38 cellular contexts compared by ENCODE assay signal in the genomic region with DNA sequence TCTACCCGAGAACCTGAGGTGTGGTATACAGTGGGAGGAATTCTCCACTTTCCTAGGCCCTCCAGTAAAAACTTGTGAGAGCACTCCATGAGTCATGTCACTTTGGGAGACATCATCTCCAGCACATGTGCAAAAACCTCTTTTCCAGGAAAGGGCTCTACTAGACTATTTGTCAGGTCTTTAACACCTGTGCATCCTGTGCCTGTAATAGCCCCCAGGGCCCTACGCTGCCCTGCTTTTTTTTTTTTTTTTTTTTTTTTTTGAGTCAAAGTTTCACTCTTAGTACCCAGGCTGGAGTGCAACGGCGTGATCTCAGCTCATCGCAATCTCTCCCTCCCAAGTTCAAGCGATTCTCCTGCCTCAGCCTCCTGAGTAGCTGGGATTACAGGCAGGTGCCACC. TPM values are rescaled to one million over a fixed set of nuclear protein-coding genes. Genes with fewer than 3 reads are reported as not detected.
"Had no signal": no experiment of that assay in that cellular context is flagged by ENCODE, and none has a peak within 500 bp of the region (broad histone marks: within the 10 kb centered on the region; RNA-seq: fewer than 3 reads in every experiment).

No MANE protein-coding gene starts in this region.

- H3K27ac ChIP-seq: adrenal gland, ascending aorta, body of pancreas, brain microvascular endothelial cell, breast epithelium, cardiac muscle cell had no signal

- ATAC-seq: activated naive CD4-positive, alpha-beta T cell treated with anti-CD3 and anti-CD28 coated beads, Interleukin-2, amount 50 U/mL, for 72 hours; activated naive CD8-positive, alpha-beta T cell treated with anti-CD3 and anti-CD28 coated beads, Interleukin-2, amount 50 U/mL, for 24 hours; activated T-cell treated with anti-CD3 and anti-CD28 coated beads, Interleukin-2, amount 50 U/mL, for 4 hours; activated T-cell treated with anti-CD3 and anti-CD28 coated beads, Interleukin-2, amount 50 U/mL, for 72 hours; activated T-helper 17 cell treated with anti-CD3 and anti-CD28 coated beads, Interleukin-2, amount 50 U/mL, for 72 hours; body of pancreas had no signal

- FAIRE-seq: astrocyte, bronchial epithelial cell, colon had no signal

- H3K36me3 ChIP-seq: adrenal gland, ascending aorta, brain microvascular endothelial cell, breast epithelium, cardiac muscle cell had no signal

- H3K9me3 ChIP-seq: adrenal gland, ascending aorta, breast epithelium had no signal

- DNase-seq: activated effector memory CD4-positive, alpha-beta T cell treated with Interleukin-2 at 50 U/mL for 16 hours; activated gamma-delta T cell; activated gamma-delta T cell treated with Interleukin-2 at 50 U/mL for 16 hours; activated naive CD4-positive, alpha-beta T cell; activated naive CD4-positive, alpha-beta T cell treated with anti-CD3 and anti-CD28 coated beads for 36 hours; activated naive CD4-positive, alpha-beta T cell treated with anti-CD3 and anti-CD28 coated beads, Interleukin-2, amount 10 ng/mL, durations not matched to agents 7 days and 5 days; activated naive CD4-positive, alpha-beta T cell treated with anti-CD3 and anti-CD28 coated beads, Interleukin-2, amount 50 U/mL, for 16 hours; activated naive CD4-positive, alpha-beta T cell treated with Interleukin-2 at 50 U/mL for 16 hours; activated naive CD8-positive, alpha-beta T cell treated with anti-CD3 and anti-CD28 coated beads for 36 hours; activated naive CD8-positive, alpha-beta T cell treated with anti-CD3 and anti-CD28 coated beads, Interleukin-2, amount 10 ng/mL, durations not matched to agents 7 days and 5 days; activated naive CD8-positive, alpha-beta T cell treated with anti-CD3 and anti-CD28 coated beads, Interleukin-2, amount 50 U/mL, for 24 hours; activated T-cell treated with anti-CD3 and anti-CD28 coated beads, Interleukin-2, amount 50 U/mL, for 4 hours; activated T-cell treated with anti-CD3 and anti-CD28 coated beads, Interleukin-2, amount 50 U/mL, for 48 hours; activated T-cell treated with anti-CD3 and anti-CD28 coated beads, Interleukin-2, amount 50 U/mL, for 72 hours; adrenal gland; amniotic stem cell; amygdala; anterior cingulate cortex; aorta; body of pancreas; brain microvascular endothelial cell; caudate nucleus; central memory CD4-positive, alpha-beta T cell; cerebellar nuclear complex had no signal

- H3K27me3 ChIP-seq: adrenal gland, ascending aorta, body of pancreas, brain microvascular endothelial cell, breast epithelium, cardiac muscle cell had no signal

- H3K4me1 ChIP-seq: adrenal gland, ascending aorta, body of pancreas, breast epithelium had no signal

- H3K4me3 ChIP-seq: adrenal gland, ascending aorta, body of pancreas, breast epithelium, cardiac muscle cell had no signal

RNA-seq across cellular contexts. Expression of a gene that starts 1.7 kb away (rescaled TPM):
- total RNA-seq: activated naive CD4-positive, alpha-beta T cell treated with anti-CD3 and anti-CD28 coated beads for 36 hours; activated naive CD4-positive, alpha-beta T cell treated with anti-CD3 and anti-CD28 coated beads, Interleukin-2, amount 50 U/mL, for 72 hours; activated naive CD8-positive, alpha-beta T cell treated with anti-CD3 and anti-CD28 coated beads for 36 hours; activated naive CD8-positive, alpha-beta T cell treated with anti-CD3 and anti-CD28 coated beads, Interleukin-2, amount 10 ng/mL, durations not matched to agents 7 days and 5 days; activated T-cell treated with anti-CD3 and anti-CD28 coated beads, Interleukin-2, amount 50 U/mL, for 4 hours; activated T-cell treated with anti-CD3 and anti-CD28 coated beads, Interleukin-2, amount 50 U/mL, for 72 hours; activated T-helper 1 cell treated with anti-CD3 and anti-CD28 coated beads, Interleukin-12 subunit alpha, Interleukin-12 subunit beta, Interleukin-2, Interleukin-4 antibody, amounts not matched to agents 30 ng/mL and 10 ng/mL and 1 ng/mL, durations not matched to agents 14 hours and 24 hours and 36 hours; activated T-helper 2 cell treated with anti-CD3 and anti-CD28 coated beads, Interferon-gamma antibody, Interleukin-2, Interleukin-4, amounts not matched to agents 10 μg/mL and 5 μg/mL and 100 μg/mL, durations not matched to agents 14 hours and 24 hours and 36 hours; adrenal gland; aorta; ascending aorta; astrocyte; body of pancreas; breast epithelium; bronchial epithelial cell; cardiac muscle cell; cardiac septum; cerebellum; chondrocyte had no signal
- polyA plus RNA-seq: adrenal gland, aorta had no signal

RNA-seq across cellular contexts. Expression of a gene that starts 32.5 kb away (rescaled TPM):
- total RNA-seq: activated naive CD4-positive, alpha-beta T cell treated with anti-CD3 and anti-CD28 coated beads for 36 hours; activated naive CD4-positive, alpha-beta T cell treated with anti-CD3 and anti-CD28 coated beads, Interleukin-2, amount 50 U/mL, for 72 hours; activated naive CD8-positive, alpha-beta T cell treated with anti-CD3 and anti-CD28 coated beads for 36 hours; activated naive CD8-positive, alpha-beta T cell treated with anti-CD3 and anti-CD28 coated beads, Interleukin-2, amount 10 ng/mL, durations not matched to agents 7 days and 5 days; activated T-cell treated with anti-CD3 and anti-CD28 coated beads, Interleukin-2, amount 50 U/mL, for 4 hours; activated T-cell treated with anti-CD3 and anti-CD28 coated beads, Interleukin-2, amount 50 U/mL, for 72 hours; activated T-helper 1 cell treated with anti-CD3 and anti-CD28 coated beads, Interleukin-12 subunit alpha, Interleukin-12 subunit beta, Interleukin-2, Interleukin-4 antibody, amounts not matched to agents 30 ng/mL and 10 ng/mL and 1 ng/mL, durations not matched to agents 14 hours and 24 hours and 36 hours; activated T-helper 17 cell treated with anti-CD3 and anti-CD28 coated beads, Interleukin-2, amount 50 U/mL, for 72 hours; activated T-helper 2 cell treated with anti-CD3 and anti-CD28 coated beads, Interferon-gamma antibody, Interleukin-2, Interleukin-4, amounts not matched to agents 10 μg/mL and 5 μg/mL and 100 μg/mL, durations not matched to agents 14 hours and 24 hours and 36 hours; adrenal gland; aorta; ascending aorta; astrocyte; body of pancreas; breast epithelium; bronchial epithelial cell; cardiac septum; cerebellum; chondrocyte had no signal
- polyA plus RNA-seq: adipose tissue, adrenal gland, aorta had no signal
